In genomic region chr20:62529916-62530642, GRCh38 we compare ENCODE assay signal across 34 cellular contexts. TPM values are rescaled to one million over a fixed set of nuclear protein-coding genes. Genes with fewer than 3 reads are reported as not detected.
DNase-seq lines count a peak whose midpoint lies in the region; ATAC-seq, FAIRE-seq and TF ChIP-seq lines count a peak whose summit lies in the region.
"Had no signal": no experiment of that assay in that cellular context is flagged by ENCODE, and none has a peak within 500 bp of the region (broad histone marks: within the 10 kb centered on the region; RNA-seq: fewer than 3 reads in every experiment).

No MANE protein-coding gene starts in this region.

- DNase-seq in HepG2 (ENCODE audit: low spot score) (no peak), right lobe of liver (no peak), cardiac muscle cell (ENCODE audit: low read depth in 1 of 2, low spot score in 1 of 2) (peak in 1 of 2 donors; percentile 81), myocyte (ENCODE audit: low read depth) (peak; percentile 83), testis (peak; percentile 77), NCI-H2081 (lab: John Stamatoyannopoulos, UW) (no peak)
- DNase-seq: 8988T; activated CD4-positive, alpha-beta memory T cell treated with anti-CD3 and anti-CD28 coated beads, Interleukin-2, amount 10 ng/mL, durations not matched to agents 7 days and 5 days; activated CD8-positive, alpha-beta memory T cell treated with anti-CD3 and anti-CD28 coated beads, Interleukin-2, amount 50 U/mL, for 4 hours; activated naive CD4-positive, alpha-beta T cell treated with anti-CD3 and anti-CD28 coated beads for 36 hours; Caco-2; DMS53; H7; left lung; mesendoderm; NCI-H1048; NCI-H1694; NCI-H2171; NCI-H510A; occipital lobe; SK-N-SH; stimulated activated naive CD4-positive, alpha-beta T cell had no signal

- no peaks in the 10 kb centered on the region for H3K9me3 ChIP-seq in HepG2 (ENCODE audit: low read length)
- H3K9me3 ChIP-seq in right lobe of liver = no peaks in the 10 kb centered on the region
- no peaks in the 10 kb centered on the region for H3K9me3 ChIP-seq in cardiac muscle cell (ENCODE audit: low read depth)
- H3K9me3 ChIP-seq in testis = no peaks in the 10 kb centered on the region
- H3K9me3 ChIP-seq: Caco-2, gastroesophageal sphincter, left lung, SK-N-SH, thoracic aorta had no signal

- TF ChIP-seq POLR2A in HepG2 (IDR thresholded peaks at IDR 0.05; ENCODE audit: insufficient read depth in 1 of 2, low read depth in 2 of 2, low read length in 2 of 2) (no peak), right lobe of liver (IDR thresholded peaks at IDR 0.05) (no peak), testis (IDR thresholded peaks at IDR 0.05) (no peak)

- H4K20me1 ChIP-seq in HepG2 (ENCODE audit: insufficient read depth, low read length) = no peaks in the 10 kb centered on the region

- H3K27me3 ChIP-seq in HepG2 (ENCODE audit: control insufficient read depth in 1 of 2, insufficient read depth in 2 of 2, low read length in 2 of 2) (peaks cover 24 to 86% of the 10 kb centered on the region in 2 experiments; a peak in 4 of 5 replicates), right lobe of liver (no peaks in the 10 kb centered on the region), cardiac muscle cell (no peaks in the 10 kb centered on the region), testis (no peaks in the 10 kb centered on the region)

- TF ChIP-seq CTCF in HepG2 (CRISPR knock-in tag; IDR thresholded peaks at IDR 0.05) (peak; percentile 26; the same call in 1 of the 2 replicates), right lobe of liver (IDR thresholded peaks at IDR 0.05) (no peak), cardiac muscle cell (IDR thresholded peaks at IDR 0.05; ENCODE audit: low read depth, low read length) (no peak), testis (IDR thresholded peaks at IDR 0.05) (no peak)

- intact Hi-C loops in HepG2 (cut with micrococcal nuclease; ENCODE audit: unreplicated experiment) = no loop called here
- intact Hi-C loops in right lobe of liver (cut with DNase I) = no loop called here
- intact Hi-C loops in testis (cut with DNase I; ENCODE audit: low total_unique reads) = no loop called here

- WGBS in HepG2 (ENCODE audit: low lambda C conversion rate) = 41% methylated on average over 24 of the region's 24 CpGs
- 36% methylated on average over 14 of the region's 24 CpGs for WGBS in right lobe of liver (ENCODE audit: insufficient coverage, low coverage, low lambda C conversion rate, missing lambda C conversion rate)
- WGBS in testis, 2 donors = 45 to 56% methylated on average over 13 to 24 of the region's 24 CpGs

- BruUV-seq in HepG2 (replicated peaks; lab: Mats Ljungman, UMichigan) = no TSS peak

- H3K79me2 ChIP-seq in HepG2 (ENCODE audit: insufficient read depth, low read length) = no peaks in the 10 kb centered on the region

- CTCF ChIA-PET in HepG2 (lab: Yijun Ruan, JAX; ENCODE audit: low intra/inter-chr PET ratio, low total read pairs) = no interaction called here

- no peak for FAIRE-seq in HepG2 (lab: Jason Lieb, UNC)
- FAIRE-seq: GM12891, TTC549 had no signal

- H3K4me2 ChIP-seq in HepG2 (ENCODE audit: low read depth, low read length) = peak overlapping the region; percentile 53
- H3K4me2 ChIP-seq: SK-N-SH, smooth muscle cell had no signal

- POLR2A ChIA-PET in HepG2 (lab: Yijun Ruan, JAX) = no interaction called here

- H2AFZ ChIP-seq in HepG2 (ENCODE audit: low read length) = no peak overlapping the region

- no peak overlapping the region for H3K27ac ChIP-seq in HepG2 (ENCODE audit: extremely low read length, insufficient read depth, low read length)
- H3K27ac ChIP-seq in right lobe of liver = no peak overlapping the region
- H3K27ac ChIP-seq in cardiac muscle cell = peak overlapping the region; percentile 90
- H3K27ac ChIP-seq in testis = no peak overlapping the region
- H3K27ac ChIP-seq: C4-2B, gastroesophageal sphincter, left lung, thoracic aorta had no signal

- in situ Hi-C loops in HepG2 (cut with HindIII; ENCODE audit: extremely low pct_ligation_motif_present, low pct_unique_long_range_greater_than_20kb) = no loop called here

- ATAC-seq in HepG2 (peak; percentile 27), right lobe of liver (no peak), HG03280 (IDR thresholded peaks at IDR 0.05; ENCODE audit: unreplicated experiment) (no peak)
- no peak for ATAC-seq in activated CD4-positive, CD25-positive, alpha-beta regulatory T cell treated with anti-CD3 and anti-CD28 coated beads, Interleukin-2, amount 50 U/mL, for 24 hours
- ATAC-seq: gastroesophageal sphincter, left lung had no signal

- TF ChIP-seq RAD21 in HepG2 (CRISPR knock-in tag; IDR thresholded peaks at IDR 0.05) = no peak

- no peak overlapping the region for H3K9ac ChIP-seq in HepG2 (ENCODE audit: insufficient read depth, low read depth, low read length)
- H3K9ac ChIP-seq: SK-N-SH had no signal

- H3K4me3 ChIP-seq in HepG2 (replicated peaks in 1 of 3; ENCODE audit: insufficient read depth in 1 of 3, low read depth in 2 of 3, low read length in 3 of 3) = peak overlapping the region in 1 of 3 experiments; percentile 15; a peak in 1 of 6 replicates
- no peak overlapping the region for H3K4me3 ChIP-seq in right lobe of liver
- no peak overlapping the region for H3K4me3 ChIP-seq in cardiac muscle cell
- H3K4me3 ChIP-seq in testis = no peak overlapping the region
- H3K4me3 ChIP-seq: gastroesophageal sphincter, left lung, smooth muscle cell, thoracic aorta had no signal

- TF ChIP-seq EP300 in HepG2 (IDR thresholded peaks at IDR 0.05; ENCODE audit: low read depth in 2 of 2, low read length in 2 of 2) (no peak), HepG2 (CRISPR knock-in tag; IDR thresholded peaks at IDR 0.05; ENCODE audit: borderline replicate concordance) (no peak)

- H3K36me3 ChIP-seq in HepG2 (replicated peaks in 1 of 2; ENCODE audit: control insufficient read depth in 1 of 2, insufficient read depth in 2 of 2, low read length in 2 of 2) (no peaks in the 10 kb centered on the region), right lobe of liver (no peaks in the 10 kb centered on the region), cardiac muscle cell (no peaks in the 10 kb centered on the region), testis (ENCODE audit: low read depth, missing control alignments) (no peaks in the 10 kb centered on the region)
- H3K36me3 ChIP-seq: gastroesophageal sphincter, left lung, thoracic aorta had no signal

- H3K4me1 ChIP-seq in HepG2 (ENCODE audit: insufficient read depth, low read length) = peaks cover 26% of the 10 kb centered on the region
- H3K4me1 ChIP-seq in right lobe of liver = no peaks in the 10 kb centered on the region
- peaks cover 26% of the 10 kb centered on the region for H3K4me1 ChIP-seq in cardiac muscle cell (ENCODE audit: low read depth)
- H3K4me1 ChIP-seq in testis = peaks cover 18% of the 10 kb centered on the region
- H3K4me1 ChIP-seq: left lung had no signal

TF ChIP-seq in HepG2, 621 proteins besides CTCF, POLR2A, EP300 and RAD21 (continues in another document):
- TF ChIP-seq ATF7-NPFF (CRISPR knock-in tag; IDR thresholded peaks at IDR 0.05; ENCODE audit: low read depth) (0 out of 2 replicates have a peak, but pooled peaks have one; percentile 29), ZNF274 (CRISPR knock-in tag; IDR thresholded peaks at IDR 0.05) (peak; percentile 46; the same call in 1 of the 2 replicates), ZBTB39 (CRISPR knock-in tag; IDR thresholded peaks at IDR 0.05) (no peak; the same call in 1 of the 2 replicates), ZNF746 (CRISPR knock-in tag; IDR thresholded peaks at IDR 0.05) (no peak)

RNA-seq across cellular contexts. Expression of gene GATA5, which starts 54.3 kb away (rescaled TPM):
- total RNA-seq in HepG2 (2016; rRNA removed; fragmentation: Illumina TruSeq; extraction: Trizol) = 0.20 and 0.39 TPM in 2 replicates
- 0.09 and 0.10 TPM in 2 replicates for total RNA-seq in HepG2 (2016; cell fraction: cytosol; rRNA removed; fragmentation: Illumina TruSeq; extraction: Trizol; ENCODE audit: low read depth)
- 0.10 and 0.32 TPM in 2 replicates for total RNA-seq in HepG2 (2016; cell fraction: insoluble cytoplasmic fraction; rRNA removed; fragmentation: Illumina TruSeq; extraction: Trizol)
- total RNA-seq in HepG2 (2016; cell fraction: membrane; rRNA removed; fragmentation: Illumina TruSeq; extraction: Trizol) = 0.31 and 0.65 TPM in 2 replicates
- total RNA-seq in HepG2 (2016; cell fraction: nucleus; rRNA removed; fragmentation: Illumina TruSeq; extraction: Trizol) = 0.19 and 0.22 TPM in 2 replicates
- 0.12 and 0.18 TPM in 2 replicates for polyA plus RNA-seq in HepG2 (2011; rRNA removed)
- 0.10 and 0.19 TPM in 2 replicates for polyA plus RNA-seq in HepG2 (2011; cell fraction: cytosol; rRNA removed)
- polyA plus RNA-seq in HepG2 (2011; cell fraction: nucleus; rRNA removed) = 0.09 and 0.27 TPM in 2 replicates
- polyA plus RNA-seq in HepG2 (2012) = 0.05 and 0.16 TPM in 2 replicates
- 0.26 and 0.33 TPM in 2 replicates for polyA plus RNA-seq in HepG2 (2016; cell fraction: cytosol; fragmentation: Illumina TruSeq; extraction: Trizol; ENCODE audit: low read depth)
- polyA plus RNA-seq in HepG2 (2016; cell fraction: insoluble cytoplasmic fraction; fragmentation: Illumina TruSeq; extraction: Trizol; ENCODE audit: low read depth) = 0.29 and 0.56 TPM in 2 replicates
- 0.41 and 0.42 TPM in 2 replicates for polyA plus RNA-seq in HepG2 (2016; cell fraction: membrane; fragmentation: Illumina TruSeq; extraction: Trizol; ENCODE audit: low read depth)
- 0.41 and 0.80 TPM in 2 replicates for polyA plus RNA-seq in HepG2 (2016; cell fraction: nucleus; fragmentation: Illumina TruSeq; extraction: Trizol; ENCODE audit: insufficient read depth, low read depth)
- polyA minus RNA-seq in HepG2 (2011; rRNA and poly(A)+ RNA removed; ENCODE audit: low replicate concordance) = 0.18 TPM in 1 of 2 replicates, not detected in the other
- not detected in 2 replicates for polyA minus RNA-seq in HepG2 (2011; cell fraction: cytosol; rRNA and poly(A)+ RNA removed)
- polyA minus RNA-seq in HepG2 (2011; cell fraction: nucleus; rRNA and poly(A)+ RNA removed) = not detected in 2 replicates
- under 1 TPM; 0.12 to 0.56 (median 0.26) TPM for total RNA-seq in right lobe of liver
- total RNA-seq in cardiac muscle cell = 79.0 and 103 TPM in 2 replicates
- 66.8 and 96.5 TPM in 2 replicates for polyA plus RNA-seq in cardiac muscle cell
- not detected in 2 replicates for total RNA-seq in myocyte
- polyA plus RNA-seq in myocyte (2012) = not detected
- 10 to 100 TPM; 54.5 to 70.6 TPM for total RNA-seq in testis
- polyA plus RNA-seq in testis (ENCODE audit: insufficient read depth, low read depth, low replicate concordance) = 19.0 TPM
- total RNA-seq: activated CD4-positive, alpha-beta memory T cell treated with anti-CD3 and anti-CD28 coated beads, Interleukin-2, amount 10 ng/mL, durations not matched to agents 7 days and 5 days; activated naive CD4-positive, alpha-beta T cell treated with anti-CD3 and anti-CD28 coated beads for 36 hours; activated T-helper 1 cell treated with anti-CD3 and anti-CD28 coated beads, Interleukin-12 subunit alpha, Interleukin-12 subunit beta, Interleukin-2, Interleukin-4 antibody, amounts not matched to agents 30 ng/mL and 10 ng/mL and 1 ng/mL, durations not matched to agents 14 hours and 24 hours and 36 hours; chondrocyte; OCI-LY7 had no signal
- polyA plus RNA-seq: IgD-negative memory B cell, SK-N-SH had no signal

Comparison
In these comparisons a context has a peak if more than half of its experiments do, and no peak if none do; other contexts are left out.
1. DNase-seq: peak in myocyte (single experiment) and testis (single experiment); none in HepG2 (single experiment), right lobe of liver (0 of 3) and NCI-H2081 (0 of 2).
2. RNA of gene GATA5, which starts 54.3 kb away (total RNA-seq): 79.0 to 103 TPM in cardiac muscle cell and 54.5 to 70.6 TPM in testis; 0.12 to 0.56 TPM in right lobe of liver, 0.09 to 0.65 TPM in HepG2 and not detected in myocyte; every median in the first group is over 10 times any median in the second.